ENCODE assay signal across 24 cellular contexts in the genomic region with DNA sequence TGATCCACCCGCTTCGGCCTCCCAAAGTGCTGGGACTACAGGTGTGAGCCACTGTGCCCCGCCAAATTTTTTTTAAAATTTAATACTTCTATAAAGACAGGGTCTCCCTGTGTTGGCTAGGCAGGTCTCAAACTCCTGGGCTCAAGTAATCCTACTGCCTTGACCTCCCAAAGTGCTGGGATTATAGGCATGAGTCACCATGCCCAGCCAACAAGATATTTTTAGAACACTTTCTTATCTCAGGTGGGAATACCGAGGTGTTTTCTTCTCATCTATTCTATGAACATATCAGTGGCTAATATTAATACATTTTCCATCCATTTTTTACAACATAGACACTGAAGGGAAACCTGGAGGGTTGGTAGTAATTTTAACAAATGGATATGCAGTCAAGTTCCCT.
"Had no signal": no experiment of that assay in that cellular context is flagged by ENCODE, and none has a peak within 500 bp of the region (broad histone marks: within the 10 kb centered on the region; RNA-seq: fewer than 3 reads in every experiment).

No MANE protein-coding gene starts in this region.

- H3K4me3 ChIP-seq: K562, SK-N-MC had no signal

- H3K27ac ChIP-seq: SK-N-MC had no signal

- H3K4me3 Mint-ChIP-seq: activated B cell treated with CpG ODN at 0.5 μM for 24 hours; activated CD4-positive, alpha-beta T cell treated with anti-CD3 and anti-CD28 coated beads, Interleukin-2, amount 10 ng/mL, durations not matched to agents 24 days and 14 days; activated CD8-positive, alpha-beta memory T cell treated with anti-CD3 and anti-CD28 coated beads, Interleukin-2, amount 10 ng/mL, durations not matched to agents 7 days and 5 days; activated naive CD4-positive, alpha-beta T cell treated with anti-CD3 and anti-CD28 coated beads, Interleukin-2, amount 50 U/mL, for 24 hours; activated T-cell treated with anti-CD3 and anti-CD28 coated beads, Interleukin-2, amount 50 U/mL, for 24 hours; activated T-helper 1 cell treated with anti-CD3 and anti-CD28 coated beads, Interleukin-12 subunit alpha, Interleukin-12 subunit beta, Interleukin-2, Interleukin-4 antibody, amounts not matched to agents 30 ng/mL and 10 ng/mL and 1 ng/mL, durations not matched to agents 14 hours and 24 hours and 36 hours; T-cell had no signal

- H3K27ac Mint-ChIP-seq: activated B cell treated with CpG ODN at 0.5 μM for 24 hours; activated CD4-positive, alpha-beta T cell treated with anti-CD3 and anti-CD28 coated beads, Interleukin-2, amount 10 ng/mL, durations not matched to agents 24 days and 14 days; activated CD8-positive, alpha-beta memory T cell treated with anti-CD3 and anti-CD28 coated beads, Interleukin-2, amount 10 ng/mL, durations not matched to agents 7 days and 5 days; activated naive CD4-positive, alpha-beta T cell treated with anti-CD3 and anti-CD28 coated beads, Interleukin-2, amount 50 U/mL, for 24 hours; activated T-cell treated with anti-CD3 and anti-CD28 coated beads, Interleukin-2, amount 50 U/mL, for 24 hours; activated T-helper 1 cell treated with anti-CD3 and anti-CD28 coated beads, Interleukin-12 subunit alpha, Interleukin-12 subunit beta, Interleukin-2, Interleukin-4 antibody, amounts not matched to agents 30 ng/mL and 10 ng/mL and 1 ng/mL, durations not matched to agents 14 hours and 24 hours and 36 hours; T-cell had no signal

- H3K36me3 Mint-ChIP-seq: T-cell had no signal

- H3K4me1 Mint-ChIP-seq: activated B cell treated with CpG ODN at 0.5 μM for 24 hours; activated CD4-positive, alpha-beta T cell treated with anti-CD3 and anti-CD28 coated beads, Interleukin-2, amount 10 ng/mL, durations not matched to agents 24 days and 14 days; activated CD8-positive, alpha-beta memory T cell treated with anti-CD3 and anti-CD28 coated beads, Interleukin-2, amount 10 ng/mL, durations not matched to agents 7 days and 5 days; activated naive CD4-positive, alpha-beta T cell treated with anti-CD3 and anti-CD28 coated beads, Interleukin-2, amount 50 U/mL, for 24 hours; T-cell had no signal

- H3K27me3 Mint-ChIP-seq: activated T-cell treated with anti-CD3 and anti-CD28 coated beads, Interleukin-2, amount 50 U/mL, for 24 hours had no signal

- ATAC-seq: activated CD8-positive, alpha-beta memory T cell treated with anti-CD3 and anti-CD28 coated beads, Interleukin-2, amount 10 ng/mL, durations not matched to agents 7 days and 5 days; K562; T-cell had no signal

- H3K9me3 Mint-ChIP-seq: activated CD4-positive, alpha-beta T cell treated with anti-CD3 and anti-CD28 coated beads, Interleukin-2, amount 10 ng/mL, durations not matched to agents 24 days and 14 days; activated T-cell treated with anti-CD3 and anti-CD28 coated beads, Interleukin-2, amount 50 U/mL, for 24 hours; activated T-helper 1 cell treated with anti-CD3 and anti-CD28 coated beads, Interleukin-12 subunit alpha, Interleukin-12 subunit beta, Interleukin-2, Interleukin-4 antibody, amounts not matched to agents 30 ng/mL and 10 ng/mL and 1 ng/mL, durations not matched to agents 14 hours and 24 hours and 36 hours had no signal

- DNase-seq: activated B cell treated with CpG ODN at 0.5 μM for 24 hours; activated CD4-positive, alpha-beta T cell treated with anti-CD3 and anti-CD28 coated beads for 1 hour; activated CD4-positive, alpha-beta T cell treated with anti-CD3 and anti-CD28 coated beads, Interleukin-2, amount 10 ng/mL, durations not matched to agents 24 days and 14 days; activated CD4-positive, alpha-beta T cell treated with anti-CD3 and anti-CD28 coated beads, Interleukin-2, amount 50 U/mL, for 48 hours; activated CD8-positive, alpha-beta memory T cell treated with anti-CD3 and anti-CD28 coated beads, Interleukin-2, amount 10 ng/mL, durations not matched to agents 7 days and 5 days; activated effector memory CD4-positive, alpha-beta T cell treated with Interleukin-2 at 50 U/mL for 16 hours; activated naive CD4-positive, alpha-beta T cell; activated T-cell treated with anti-CD3 and anti-CD28 coated beads, Interleukin-2, amount 50 U/mL, for 24 hours; Karpas-422; NCI-H1092; NCI-H1417; NCI-H1930; NCI-H2171; NCI-H345; NCI-H510A; NCI-H526 treated with DMSO at 0.1 percent for 48 hours; NCI-H82; T-cell; T-helper 2 cell; T1000 had no signal
